1 cellular context compared by ENCODE assay signal in the genomic region with DNA sequence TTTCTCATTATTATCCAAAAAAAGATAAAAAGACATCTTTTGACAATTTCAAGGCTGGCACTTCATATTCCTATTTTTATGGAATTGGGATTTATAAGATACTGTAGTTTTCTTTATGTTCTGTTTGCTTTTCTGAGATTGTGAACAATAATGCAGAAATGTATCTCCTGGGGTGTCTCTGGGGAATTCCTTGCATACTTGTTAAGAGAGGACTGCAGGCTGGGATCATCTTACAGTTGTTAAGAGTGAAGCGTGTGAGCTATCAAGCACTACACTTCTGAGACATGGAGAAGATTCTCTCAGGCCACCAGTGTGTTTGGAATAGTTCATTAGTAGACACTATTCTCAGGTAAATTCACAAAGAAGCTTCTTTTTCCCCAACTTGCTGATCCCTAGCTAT.
TF ChIP-seq lines count a peak whose summit lies in the region.

No MANE protein-coding gene starts in this region.

TF ChIP-seq in WTC11, 78 proteins besides CTCF, POLR2A, EP300 and RAD21 (continued from another document):
- TF ChIP-seq MAX (CRISPR knock-in tag; IDR thresholded peaks at IDR 0.05) (no peak), SMAD3 (CRISPR knock-in tag; IDR thresholded peaks at IDR 0.05; ENCODE audit: borderline replicate concordance) (no peak), ZBTB43 (CRISPR knock-in tag; IDR thresholded peaks at IDR 0.05) (no peak), NFE2L1 (CRISPR knock-in tag; IDR thresholded peaks at IDR 0.05) (no peak), NR3C1 (CRISPR knock-in tag; conservative IDR thresholded peaks at IDR 0.05; ENCODE audit: low read depth) (no peak), ZMAT4 (CRISPR knock-in tag; IDR thresholded peaks at IDR 0.05) (no peak), ZNF396 (CRISPR knock-in tag; IDR thresholded peaks at IDR 0.05; ENCODE audit: borderline replicate concordance) (no peak), NFATC4 (CRISPR knock-in tag; IDR thresholded peaks at IDR 0.05) (no peak), FOXP1 (CRISPR knock-in tag; IDR thresholded peaks at IDR 0.05; ENCODE audit: borderline replicate concordance) (no peak), FOXK1 (CRISPR knock-in tag; IDR thresholded peaks at IDR 0.05) (no peak)
